ENCODE assay signal across 20 cellular contexts in the genomic region with DNA sequence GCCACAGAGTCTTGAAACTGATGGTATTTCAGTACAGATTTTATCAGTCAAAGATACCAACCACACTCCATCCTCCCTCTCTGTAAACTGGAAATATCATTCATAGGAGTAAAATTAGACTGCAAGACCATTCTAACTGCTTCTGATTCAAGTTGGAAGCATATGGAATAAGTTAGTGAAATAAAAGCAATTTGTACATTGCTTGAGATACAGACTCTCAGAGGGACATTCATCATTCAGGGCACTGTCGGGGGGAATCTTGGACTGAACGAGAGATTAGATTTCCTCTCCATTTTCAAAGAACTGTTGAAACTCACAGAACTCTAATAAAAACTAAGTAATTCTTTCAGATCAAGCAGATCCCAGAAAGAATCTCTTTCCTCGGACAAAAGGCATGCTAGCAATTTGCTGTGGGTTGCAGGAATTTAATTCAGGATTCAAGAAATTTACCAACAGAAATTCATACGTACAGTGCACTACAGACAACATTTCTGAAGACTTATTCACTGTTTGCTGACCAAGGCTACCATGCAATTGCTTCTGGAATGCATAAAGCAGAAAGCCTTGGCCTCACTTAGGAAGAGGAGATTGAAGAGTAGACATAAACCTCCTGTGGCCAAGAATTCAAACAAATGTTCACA. TPM values are rescaled to one million over a fixed set of nuclear protein-coding genes. Genes with fewer than 3 reads are reported as not detected.
DNase-seq lines count a peak whose midpoint lies in the region; ATAC-seq and TF ChIP-seq lines count a peak whose summit lies in the region.
"Had no signal": no experiment of that assay in that cellular context is flagged by ENCODE, and none has a peak within 500 bp of the region (broad histone marks: within the 10 kb centered on the region; RNA-seq: fewer than 3 reads in every experiment).

No MANE protein-coding gene starts in this region.

- H2BK20ac ChIP-seq in IMR-90 (ENCODE audit: low read depth, low read length) = peak overlapping the region; percentile 87

- H3K36me3 ChIP-seq in IMR-90 (ENCODE audit: control insufficient read depth, insufficient read depth, low read length) (peaks cover 20% of the 10 kb centered on the region), mesendoderm (ENCODE audit: control insufficient read depth, insufficient read depth, low read length) (no peaks in the 10 kb centered on the region), upper lobe of left lung (no peaks in the 10 kb centered on the region)
- H3K36me3 ChIP-seq: vagina had no signal

- WGBS in IMR-90 (ENCODE audit: extremely low coverage in 2 of 2, insufficient read length in 1 of 2), 2 experiments = no CpG with 5 or more reads among the region's 4 CpGs
- no CpG with 5 or more reads among the region's 4 CpGs for WGBS in mesendoderm (ENCODE audit: extremely low coverage, insufficient coverage, low lambda C conversion rate)
- WGBS in upper lobe of left lung, 2 donors = 69 to 75% methylated on average over 4 of the region's 4 CpGs

- no peaks in the 10 kb centered on the region for H3K27me3 ChIP-seq in IMR-90 (ENCODE audit: control insufficient read depth, insufficient read depth, low read length)
- no peaks in the 10 kb centered on the region for H3K27me3 ChIP-seq in mesendoderm (ENCODE audit: insufficient read depth, low read length, poor library complexity)
- no peaks in the 10 kb centered on the region for H3K27me3 ChIP-seq in upper lobe of left lung
- H3K27me3 ChIP-seq: vagina had no signal

- no peak for TF ChIP-seq POLR2A in IMR-90 (IDR thresholded peaks at IDR 0.05; ENCODE audit: low read depth, low read length)
- no peak for TF ChIP-seq POLR2A in upper lobe of left lung (IDR thresholded peaks at IDR 0.05)

- H2AFZ ChIP-seq in IMR-90 (replicated peaks; ENCODE audit: low read length, poor library complexity) = no peak overlapping the region

- peak overlapping the region; percentile 91 for H4K91ac ChIP-seq in IMR-90 (ENCODE audit: insufficient read depth, low read depth, low read length)

- H3K4me2 ChIP-seq in IMR-90 (ENCODE audit: low read depth, low read length) = peak overlapping the region; percentile 76; the same call in 1 of the 2 replicates
- H3K4me2 ChIP-seq in mesendoderm (ENCODE audit: low read length) = no peak overlapping the region

- dilution Hi-C loops in IMR-90 (cut with HindIII; ENCODE audit: low sequenced_read_pairs, unreplicated experiment) = no loop called here

- peak overlapping the region; percentile 60 to 82 for H4K8ac ChIP-seq in IMR-90 (ENCODE audit: low read depth in 2 of 2, low read length in 2 of 2)
- H4K8ac ChIP-seq in mesendoderm (ENCODE audit: low read depth, low read length) = no peak overlapping the region

- H3K18ac ChIP-seq in IMR-90 (ENCODE audit: low read depth, low read length) = peak overlapping the region; percentile 95; the same call in 1 of the 2 replicates
- H3K18ac ChIP-seq in mesendoderm (ENCODE audit: low read length) = no peak overlapping the region

- H3K79me1 ChIP-seq in IMR-90 (ENCODE audit: low read depth in 1 of 2, low read length in 2 of 2) = peaks cover 17 to 47% of the 10 kb centered on the region in 2 experiments
- H3K79me1 ChIP-seq in mesendoderm (ENCODE audit: low read length) = no peaks in the 10 kb centered on the region

- H2BK15ac ChIP-seq in IMR-90 (ENCODE audit: low read depth, low read length) (peak overlapping the region; percentile 83), mesendoderm (replicated peaks; ENCODE audit: low read depth) (no peak overlapping the region)

- H3K9me3 ChIP-seq in IMR-90 (ENCODE audit: control insufficient read depth, insufficient read depth, low read length) (no peaks in the 10 kb centered on the region), upper lobe of left lung (no peaks in the 10 kb centered on the region)
- H3K9me3 ChIP-seq: vagina had no signal

- peak; percentile 93 for ATAC-seq in IMR-90 (ENCODE audit: low read depth)
- ATAC-seq in GM21717 (IDR thresholded peaks at IDR 0.05; ENCODE audit: unreplicated experiment) = no peak
- no peak for ATAC-seq in upper lobe of left lung (ENCODE audit: low FRiP score in 2 of 2)
- no peak for ATAC-seq in GM18519 (IDR thresholded peaks at IDR 0.05; ENCODE audit: low FRiP score, unreplicated experiment)

- H3K4me3 ChIP-seq in IMR-90 (ENCODE audit: insufficient read depth, low read depth, low read length) = no peak overlapping the region
- H3K4me3 ChIP-seq in choroid plexus epithelial cell (ENCODE audit: low read depth, low read length) = no peak overlapping the region
- no peak overlapping the region for H3K4me3 ChIP-seq in mesendoderm (ENCODE audit: low read length)
- H3K4me3 ChIP-seq in upper lobe of left lung = no peak overlapping the region
- H3K4me3 ChIP-seq: vagina had no signal

- no peak overlapping the region for H2AK9ac ChIP-seq in IMR-90 (replicated peaks; ENCODE audit: low read depth, low read length, poor library complexity)

- TF ChIP-seq EP300 in upper lobe of left lung (IDR thresholded peaks at IDR 0.05) = no peak

- H2BK5ac ChIP-seq in IMR-90 (ENCODE audit: low read depth, low read length, poor library complexity, severe bottlenecking) (peak overlapping the region; percentile 97), mesendoderm (ENCODE audit: low read length) (no peak overlapping the region)

- DNase-seq in AG08395 (ENCODE audit: low spot score) (peak; percentile 89), IMR-90 (peak; percentile 96), choroid plexus epithelial cell (ENCODE audit: low read depth) (peak; percentile 93), mesendoderm (peak; percentile 21), GM20000 (ENCODE audit: low spot score) (no peak), upper lobe of left lung (no peak)
- DNase-seq: activated CD4-positive, alpha-beta T cell treated with anti-CD3 and anti-CD28 coated beads for 4 hours; activated T-cell treated with anti-CD3 and anti-CD28 coated beads, Interleukin-2, amount 50 U/mL, for 48 hours; aorta; C1 segment of cervical spinal cord; MM.1S; NCI-H2171; posterior cingulate gyrus; stimulated activated CD4-positive, alpha-beta T cell treated with anti-CD3 and anti-CD28 coated beads, Interleukin-1b, Interleukin-23, amount 100 ng/mL, for 48 hours had no signal

- no peak; the same call in 1 of the 2 replicates for TF ChIP-seq RAD21 in IMR-90 (IDR thresholded peaks at IDR 0.05; ENCODE audit: low read length)

- CTCF ChIA-PET in IMR-90 (lab: Yijun Ruan, JAX) = no interaction called here

- H3K9me1 ChIP-seq in IMR-90 (ENCODE audit: insufficient read depth, low read length) = peaks cover 31% of the 10 kb centered on the region

- H3K14ac ChIP-seq in IMR-90 (replicated peaks; ENCODE audit: low read depth, low read length) = peak overlapping the region; percentile 57

- H3K79me2 ChIP-seq in mesendoderm (ENCODE audit: control insufficient read depth, insufficient read depth, low read length) = no peaks in the 10 kb centered on the region

- H3K27ac ChIP-seq in IMR-90 (ENCODE audit: insufficient read depth, low read length) (peak overlapping the region; percentile 81; the same call in 1 of the 2 replicates), mesendoderm (ENCODE audit: low read depth, low read length) (no peak overlapping the region), upper lobe of left lung (no peak overlapping the region)
- H3K27ac ChIP-seq: vagina had no signal

- H3K4me1 ChIP-seq in IMR-90 (ENCODE audit: control insufficient read depth, insufficient read depth, low read length) (peaks cover 17% of the 10 kb centered on the region), mesendoderm (ENCODE audit: control insufficient read depth, low read depth, low read length) (no peaks in the 10 kb centered on the region), upper lobe of left lung (no peaks in the 10 kb centered on the region)

- H2BK120ac ChIP-seq in IMR-90 (ENCODE audit: low read depth, low read length) = peak overlapping the region; percentile 89
- H2BK120ac ChIP-seq in mesendoderm (ENCODE audit: low read depth, low read length) = no peak overlapping the region

- POLR2A ChIA-PET in IMR-90 (lab: Charles Lee; ENCODE audit: unreplicated experiment) = no interaction called here

- peak overlapping the region; percentile 68; the same call in 1 of the 2 replicates for H2AK5ac ChIP-seq in IMR-90 (ENCODE audit: low read depth, low read length)
- H2AK5ac ChIP-seq in mesendoderm (ENCODE audit: low read length) = no peak overlapping the region

- intact Hi-C loops in IMR-90 (cut with micrococcal nuclease) = loop anchor here (1.0 to 10.0 kb wide), 5 partner anchors 33 to 643 kb away; partner anchors contain the start of gene PAMR1

- TF ChIP-seq CTCF in IMR-90 (conservative IDR thresholded peaks at IDR 0.05; ENCODE audit: low read depth, low read length) (no peak), choroid plexus epithelial cell (conservative IDR thresholded peaks at IDR 0.05; ENCODE audit: low read depth, low read length) (no peak), GM20000 (IDR thresholded peaks at IDR 0.05; ENCODE audit: extremely low read depth, missing control alignments) (no peak), upper lobe of left lung (IDR thresholded peaks at IDR 0.05) (no peak)

- peak overlapping the region; percentile 79 for H3K56ac ChIP-seq in IMR-90 (ENCODE audit: extremely low read depth, insufficient read depth, low read length)
- H3K56ac ChIP-seq in mesendoderm (ENCODE audit: low read length) = no peak overlapping the region

- peak overlapping the region; percentile 86 for H3K4ac ChIP-seq in IMR-90 (ENCODE audit: low read depth, low read length)
- no peak overlapping the region for H3K4ac ChIP-seq in mesendoderm (ENCODE audit: low read depth, low read length)

- peaks cover 4% of the 10 kb centered on the region; the same call in 1 of the 2 replicates for H4K20me1 ChIP-seq in IMR-90 (ENCODE audit: insufficient read depth, low read length)

- in situ Hi-C loops in IMR-90 (cut with MboI; ENCODE audit: low sequenced_read_pairs) = no loop called here

- no TSS peak for BruUV-seq in IMR-90 (replicated peaks; lab: Mats Ljungman, UMichigan)

- H3K23ac ChIP-seq in IMR-90 (ENCODE audit: low read depth, low read length) = peak overlapping the region; percentile 28; the same call in 1 of the 2 replicates
- no peak overlapping the region for H3K23ac ChIP-seq in mesendoderm (ENCODE audit: low read length)

- peak overlapping the region; percentile 40; the same call in 1 of the 2 replicates for H3K9ac ChIP-seq in IMR-90 (ENCODE audit: low read depth, low read length)
- no peak overlapping the region for H3K9ac ChIP-seq in mesendoderm (ENCODE audit: low read length)

- H4K5ac ChIP-seq in IMR-90 (ENCODE audit: low read depth, low read length) (peak overlapping the region; percentile 62; the same call in 1 of the 2 replicates), mesendoderm (ENCODE audit: low read length) (no peak overlapping the region)

TF ChIP-seq in IMR-90, 13 proteins besides CTCF, POLR2A, EP300 and RAD21 (continues in another document):
- no peak for TF ChIP-seq CHD1 (IDR thresholded peaks at IDR 0.05; ENCODE audit: low read depth, low read length)
- no peak for TF ChIP-seq BHLHE40 (IDR thresholded peaks at IDR 0.05; ENCODE audit: low read depth, low read length)

RNA-seq across cellular contexts. Expression of gene PAMR1, which starts 34.1 kb away (rescaled TPM):
- total RNA-seq in IMR-90 (2012; rRNA removed) = 65.5 and 80.7 TPM in 2 replicates
- polyA plus RNA-seq in IMR-90 (2012; rRNA removed) = 67.5 and 70.7 TPM in 2 replicates
- 61.3 and 83.4 TPM in 2 replicates for polyA plus RNA-seq in IMR-90 (2012; cell fraction: cytosol; rRNA removed)
- 102 and 106 TPM in 2 replicates for polyA plus RNA-seq in IMR-90 (2012; cell fraction: nucleus; rRNA removed; ENCODE audit: low replicate concordance)
- 0.46 TPM for polyA plus RNA-seq in mesendoderm (2013, experiment 1 of 2)
- polyA plus RNA-seq in mesendoderm (2013, experiment 2 of 2) = 0.52 TPM
- 1 to 10 TPM in 4 of 6 donors, under 1 TPM in 1, not detected in 1; 0.30 to 7.2 (median 4.3) TPM for total RNA-seq in upper lobe of left lung
- total RNA-seq: G401, lung microvascular endothelial cell, OCI-LY7 had no signal

Comparison
In these comparisons a context has a peak if more than half of its experiments do, and no peak if none do; other contexts are left out.
1. DNase-seq: peak in AG08395 (single experiment), IMR-90 (single experiment), choroid plexus epithelial cell (single experiment) and mesendoderm (single experiment); none in GM20000 (single experiment) and upper lobe of left lung (0 of 2).